13 cellular contexts compared by ENCODE assay signal in genomic region chr12:108798551-108799221, GRCh38. TPM values are rescaled to one million over a fixed set of nuclear protein-coding genes. Genes with fewer than 3 reads are reported as not detected.
DNase-seq lines count a peak whose midpoint lies in the region; ATAC-seq and TF ChIP-seq lines count a peak whose summit lies in the region.
"Had no signal": no experiment of that assay in that cellular context is flagged by ENCODE, and none has a peak within 500 bp of the region (broad histone marks: within the 10 kb centered on the region; RNA-seq: fewer than 3 reads in every experiment).

No MANE protein-coding gene starts in this region.

- peak; percentile 61 to 69 for DNase-seq in cardiac fibroblast (ENCODE audit: low read depth in 2 of 2)
- peak in 1 of 5 donors; percentile 49 for DNase-seq in heart left ventricle
- peak; percentile 95 for DNase-seq in sigmoid colon
- no peak for DNase-seq in GM10248 (ENCODE audit: extremely low spot score)
- no peak for DNase-seq in activated CD4-positive, alpha-beta T cell treated with anti-CD3 and anti-CD28 coated beads, Interleukin-2, amount 50 U/mL, for 48 hours
- DNase-seq in upper lobe of left lung, result no peak
- DNase-seq: activated CD4-positive, alpha-beta T cell treated with anti-CD3 and anti-CD28 coated beads, Interleukin-2, amount 50 U/mL, for 4 hours; body of pancreas; ovary had no signal

- H3K4me3 ChIP-seq in cardiac fibroblast (replicated peaks in 1 of 2; ENCODE audit: low read depth in 2 of 2, low read length in 2 of 2) (no peak overlapping the region), heart left ventricle (no peak overlapping the region), sigmoid colon (no peak overlapping the region), upper lobe of left lung (no peak overlapping the region)
- H3K4me3 ChIP-seq: body of pancreas, GM12878, ovary, SJSA1 had no signal

- ATAC-seq in heart left ventricle (no peak), GM21423 (IDR thresholded peaks at IDR 0.05; ENCODE audit: unreplicated experiment) (no peak), upper lobe of left lung (ENCODE audit: low FRiP score in 2 of 2) (no peak)
- ATAC-seq: body of pancreas, GM12878 had no signal

- intact Hi-C loops in heart left ventricle (cut with DNase I), result no loop called here
- intact Hi-C loops in sigmoid colon (cut with DNase I), result no loop called here

- TF ChIP-seq EP300 in sigmoid colon (IDR thresholded peaks at IDR 0.05) (peak; percentile 46 to 86 (median 79)), upper lobe of left lung (IDR thresholded peaks at IDR 0.05) (no peak)

- peaks cover 0 to 5% (median 0%) of the 10 kb centered on the region in 12 donors for H3K9me3 ChIP-seq in heart left ventricle
- no peaks in the 10 kb centered on the region for H3K9me3 ChIP-seq in sigmoid colon
- no peaks in the 10 kb centered on the region for H3K9me3 ChIP-seq in upper lobe of left lung
- H3K9me3 ChIP-seq: body of pancreas, ovary, SJSA1 had no signal

- H3K4me1 ChIP-seq in heart left ventricle (peaks cover 5 to 66% (median 44%) of the 10 kb centered on the region in 12 donors), sigmoid colon (peaks cover 0 to 79% (median 68%) of the 10 kb centered on the region in 4 donors), upper lobe of left lung (peaks cover 4 to 19% (median 15%) of the 10 kb centered on the region in 4 donors)

- peak; percentile 10 for TF ChIP-seq POLR2A in GM19193 (IDR thresholded peaks at IDR 0.05; ENCODE audit: extremely low read depth, insufficient read depth, insufficient read length)
- TF ChIP-seq POLR2A in heart left ventricle (IDR thresholded peaks at IDR 0.05), result no peak
- no peak for TF ChIP-seq POLR2A in sigmoid colon (IDR thresholded peaks at IDR 0.05)
- TF ChIP-seq POLR2A in upper lobe of left lung (IDR thresholded peaks at IDR 0.05), result no peak

- CTCF ChIA-PET in GM10248 (lab: Yijun Ruan, JAX), result interaction anchor here (0.8 to 13.1 kb wide), 5 partner anchors 9 to 152 kb away, joined by 3 to 257 read pairs (median 3); no protein-coding TSS in a partner anchor

- 60 to 77% (median 67%) methylated on average over 21 of the region's 21 CpGs for WGBS in heart left ventricle, 4 donors
- 89 to 95% methylated on average over 21 of the region's 21 CpGs for WGBS in sigmoid colon, 2 donors
- WGBS in upper lobe of left lung, 2 donors, result 85 to 89% methylated on average over 5 to 21 of the region's 21 CpGs

- no peaks in the 10 kb centered on the region for H3K27me3 ChIP-seq in heart left ventricle
- H3K27me3 ChIP-seq in sigmoid colon, result no peaks in the 10 kb centered on the region
- H3K27me3 ChIP-seq in upper lobe of left lung, result no peaks in the 10 kb centered on the region
- H3K27me3 ChIP-seq: body of pancreas, ovary, SJSA1 had no signal

- TF ChIP-seq CTCF in cardiac fibroblast (IDR thresholded peaks at IDR 0.05; ENCODE audit: low read depth, low read length) (no peak), heart left ventricle (IDR thresholded peaks at IDR 0.05) (no peak), sigmoid colon (IDR thresholded peaks at IDR 0.05) (no peak), GM10248 (IDR thresholded peaks at IDR 0.05; ENCODE audit: control extremely low read depth, extremely low read depth, low read depth, missing control alignments) (no peak), upper lobe of left lung (IDR thresholded peaks at IDR 0.05) (no peak)

- POLR2A ChIA-PET in GM10248 (lab: Yijun Ruan, JAX), result no interaction called here

- H3K27ac ChIP-seq in heart left ventricle, result peak overlapping the region in 10 of 12 donors; percentile 11 to 95 (median 62)
- peak overlapping the region; percentile 91 to 97 (median 92) for H3K27ac ChIP-seq in sigmoid colon
- H3K27ac ChIP-seq in upper lobe of left lung, result peak overlapping the region in 2 of 4 donors; percentile 13 to 23
- H3K27ac ChIP-seq: body of pancreas, ovary, SJSA1 had no signal

- peaks cover 3 to 85% (median 68%) of the 10 kb centered on the region in 9 donors for H3K36me3 ChIP-seq in heart left ventricle
- H3K36me3 ChIP-seq in sigmoid colon, result peaks cover 0 to 7% (median 2%) of the 10 kb centered on the region in 4 donors
- peaks cover 10 to 86% (median 46%) of the 10 kb centered on the region in 4 donors for H3K36me3 ChIP-seq in upper lobe of left lung
- H3K36me3 ChIP-seq: ovary had no signal

RNA-seq across cellular contexts. Expression of gene SSH1, which starts 58.7 kb away (rescaled TPM):
- total RNA-seq in heart left ventricle (10 to 100 TPM; 20.2 to 45.8 (median 34.3) TPM), sigmoid colon (10 to 100 TPM in 3 of 4 donors, 1 to 10 TPM in 1; 9.9 to 19.7 (median 12.6) TPM), upper lobe of left lung (10 to 100 TPM; 23.9 to 66.0 (median 43.8) TPM)
- polyA plus RNA-seq in heart left ventricle (10 to 100 TPM in 1 of 2 donors, 1 to 10 TPM in 1; 7.8 to 15.2 TPM), sigmoid colon (10 to 100 TPM in 1 of 3 donors, 1 to 10 TPM in 2; 3.6 to 10.1 (median 5.1) TPM)

Comparison
In these comparisons a context has a peak if more than half of its experiments do, and no peak if none do; other contexts are left out.
1. DNase-seq: peak in cardiac fibroblast (2 of 2) and sigmoid colon (single experiment); none in GM10248 (single experiment), activated CD4-positive, alpha-beta T cell treated with anti-CD3 and anti-CD28 coated beads, Interleukin-2, amount 50 U/mL, for 48 hours (0 of 2) and upper lobe of left lung (0 of 2).